8 cellular contexts compared by ENCODE assay signal in the genomic region with DNA sequence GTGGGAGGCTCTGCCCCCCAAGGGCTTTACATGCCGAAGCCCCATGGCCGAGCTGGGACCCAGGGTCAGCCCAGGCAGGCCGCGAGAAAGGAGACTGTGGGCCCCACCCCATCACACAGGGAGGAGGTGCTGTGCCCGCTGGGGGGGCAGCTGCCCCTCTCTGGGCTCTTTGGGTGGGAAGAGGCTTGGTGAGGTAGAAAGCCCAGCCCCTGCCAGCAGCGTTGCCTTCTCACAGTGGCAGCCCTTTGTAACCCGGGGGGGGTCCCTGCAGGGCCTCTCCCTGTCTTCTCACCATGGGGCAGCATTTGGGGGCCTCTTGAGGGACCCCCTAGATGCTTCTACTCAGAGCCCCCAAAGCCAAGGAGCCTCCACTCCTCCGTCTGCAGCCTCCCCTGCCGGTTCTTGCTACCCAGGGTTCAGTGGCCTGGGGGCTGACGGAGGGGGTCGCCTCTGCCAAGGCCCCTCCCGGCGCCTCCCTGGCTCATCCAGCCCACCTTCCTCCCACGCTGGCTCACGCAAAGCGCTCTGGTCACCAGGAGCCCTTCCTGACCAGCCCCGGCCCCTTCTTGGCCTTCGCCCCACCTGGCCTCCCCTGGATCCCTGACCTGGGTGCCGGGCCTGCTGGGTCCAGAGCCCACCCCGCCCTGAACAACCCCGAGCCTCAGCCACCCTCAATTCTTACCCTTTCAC.
DNase-seq lines count a peak whose midpoint lies in the region; ATAC-seq and TF ChIP-seq lines count a peak whose summit lies in the region.
"Not testable (repeated sequence)": the region's sequence is repeated elsewhere in the genome, so short reads cannot be mapped to it uniquely, and the experiment has no call there.

No MANE protein-coding gene starts in this region.

- intact Hi-C loops in A673 (cut with micrococcal nuclease; ENCODE audit: unreplicated experiment); activated T-helper 2 cell treated with anti-CD3 and anti-CD28 coated beads, Interferon-gamma antibody, Interleukin-2, Interleukin-4, amounts not matched to agents 10 μg/mL and 5 μg/mL and 100 μg/mL, durations not matched to agents 14 hours and 24 hours and 36 hours (cut with micrococcal nuclease); colonic mucosa (cut with DNase I); heart right ventricle (cut with DNase I); spleen (cut with DNase I; ENCODE audit: low total_unique reads): not testable (repeated sequence)

- TSS peak; percentile 74 for BruUV-seq in A673 (replicated peaks; lab: Mats Ljungman, UMichigan)

- H3K36me3 ChIP-seq in A673 (ENCODE audit: insufficient read depth, low read length, poor library complexity, severe bottlenecking); Peyer's patch; colonic mucosa; heart right ventricle; spleen: not testable (repeated sequence)

- H3K27me3 ChIP-seq in A673 (replicated peaks; ENCODE audit: insufficient read depth, low read depth, low read length, poor library complexity); Peyer's patch; colonic mucosa; heart right ventricle; spleen (replicated peaks in 1 of 7): not testable (repeated sequence)

- H3K9me3 ChIP-seq in A673 (ENCODE audit: low read depth, low read length, poor library complexity, severe bottlenecking); Peyer's patch; colonic mucosa; heart right ventricle; spleen: not testable (repeated sequence)

- POLR2A ChIA-PET in A673 (lab: Charles Lee; ENCODE audit: low non-redundant PET), result not testable (repeated sequence)

- H3K4me3 Mint-ChIP-seq in HFFc6, result peak overlapping the region; percentile 93
- peak overlapping the region; percentile 81 for H3K4me3 Mint-ChIP-seq in activated T-helper 2 cell treated with anti-CD3 and anti-CD28 coated beads, Interferon-gamma antibody, Interleukin-2, Interleukin-4, amounts not matched to agents 10 μg/mL and 5 μg/mL and 100 μg/mL, durations not matched to agents 14 hours and 24 hours and 36 hours (ENCODE audit: low read depth)

- not testable (repeated sequence) for H3K27me3 Mint-ChIP-seq in HFFc6 (ENCODE audit: insufficient read depth); activated T-helper 2 cell treated with anti-CD3 and anti-CD28 coated beads, Interferon-gamma antibody, Interleukin-2, Interleukin-4, amounts not matched to agents 10 μg/mL and 5 μg/mL and 100 μg/mL, durations not matched to agents 14 hours and 24 hours and 36 hours (ENCODE audit: low read depth)

- not testable (repeated sequence) for ATAC-seq in heart right ventricle

- DNase-seq in A673 (ENCODE audit: low spot score); HFFc6; activated T-helper 2 cell treated with anti-CD3 and anti-CD28 coated beads, Interferon-gamma antibody, Interleukin-2, Interleukin-4, amounts not matched to agents 10 μg/mL and 5 μg/mL and 100 μg/mL, durations not matched to agents 14 hours and 24 hours and 36 hours (ENCODE audit: low spot score); colonic mucosa: not testable (repeated sequence)
- peak in 1 of 3 donors; percentile 18 for DNase-seq in Peyer's patch
- DNase-seq in heart right ventricle, result peak in 1 of 2 donors; percentile 21
- DNase-seq in myocyte (ENCODE audit: low read depth), result peak; percentile 0
- peak; percentile 54 for DNase-seq in spleen

- not testable (repeated sequence) for TF ChIP-seq POLR2A in Peyer's patch (IDR thresholded peaks at IDR 0.05); spleen (IDR thresholded peaks at IDR 0.05)

- not testable (repeated sequence) for H3K9me3 Mint-ChIP-seq in HFFc6; activated T-helper 2 cell treated with anti-CD3 and anti-CD28 coated beads, Interferon-gamma antibody, Interleukin-2, Interleukin-4, amounts not matched to agents 10 μg/mL and 5 μg/mL and 100 μg/mL, durations not matched to agents 14 hours and 24 hours and 36 hours

- not testable (repeated sequence) for TF ChIP-seq CTCF in A673 (conservative IDR thresholded peaks at IDR 0.05; ENCODE audit: low read depth, low read length); HFFc6 (IDR thresholded peaks at IDR 0.05); Peyer's patch (IDR thresholded peaks at IDR 0.05); colonic mucosa (IDR thresholded peaks at IDR 0.05); heart right ventricle (IDR thresholded peaks at IDR 0.05); spleen (IDR thresholded peaks at IDR 0.05 in 8 of 11, conservative IDR thresholded peaks at IDR 0.05 in 3 of 11)

- H3K4me3 ChIP-seq in A673 (ENCODE audit: low read depth, low read length, poor library complexity, severe bottlenecking) (peak overlapping the region; percentile 37), Peyer's patch (peak overlapping the region in 3 of 4 donors; percentile 24 to 53 (median 30)), colonic mucosa (peak overlapping the region; percentile 31), heart right ventricle (peak overlapping the region in 9 of 10 donors; percentile 42 to 59 (median 49)), spleen (peak overlapping the region in 6 of 8 donors; percentile 24 to 49 (median 37))

- not testable (repeated sequence) for H3K27ac Mint-ChIP-seq in HFFc6; activated T-helper 2 cell treated with anti-CD3 and anti-CD28 coated beads, Interferon-gamma antibody, Interleukin-2, Interleukin-4, amounts not matched to agents 10 μg/mL and 5 μg/mL and 100 μg/mL, durations not matched to agents 14 hours and 24 hours and 36 hours

- CTCF ChIA-PET in A673 (lab: Charles Lee), result not testable (repeated sequence)

- WGBS in heart right ventricle, 2 donors, result 4 to 33% methylated on average over 5 to 7 of the region's 21 CpGs
- 0 to 37% (median 18%) methylated on average over 3 to 9 of the region's 21 CpGs; no CpG with 5 or more reads in 2 of the 5 donors for WGBS in spleen, 5 donors

- H3K27ac ChIP-seq in A673 (ENCODE audit: low read depth, low read length, poor library complexity, severe bottlenecking); Peyer's patch; colonic mucosa; spleen: not testable (repeated sequence)
- peak overlapping the region in 2 of 10 donors; percentile 40 to 69 for H3K27ac ChIP-seq in heart right ventricle

- H3K36me3 Mint-ChIP-seq in HFFc6 (ENCODE audit: low read depth); activated T-helper 2 cell treated with anti-CD3 and anti-CD28 coated beads, Interferon-gamma antibody, Interleukin-2, Interleukin-4, amounts not matched to agents 10 μg/mL and 5 μg/mL and 100 μg/mL, durations not matched to agents 14 hours and 24 hours and 36 hours (ENCODE audit: low read depth): not testable (repeated sequence)

- H3K4me1 Mint-ChIP-seq in HFFc6 (ENCODE audit: low read depth); activated T-helper 2 cell treated with anti-CD3 and anti-CD28 coated beads, Interferon-gamma antibody, Interleukin-2, Interleukin-4, amounts not matched to agents 10 μg/mL and 5 μg/mL and 100 μg/mL, durations not matched to agents 14 hours and 24 hours and 36 hours (ENCODE audit: low read depth): not testable (repeated sequence)

- not testable (repeated sequence) for H3K4me1 ChIP-seq in A673 (ENCODE audit: insufficient read depth, low read length, poor library complexity, severe bottlenecking); Peyer's patch; colonic mucosa; heart right ventricle; spleen

- H3K9ac ChIP-seq in colonic mucosa (ENCODE audit: low read depth in 2 of 2, low read length in 2 of 2), result not testable (repeated sequence)
